Comparison of ENCODE assay signal across 8 cellular contexts in the genomic region with DNA sequence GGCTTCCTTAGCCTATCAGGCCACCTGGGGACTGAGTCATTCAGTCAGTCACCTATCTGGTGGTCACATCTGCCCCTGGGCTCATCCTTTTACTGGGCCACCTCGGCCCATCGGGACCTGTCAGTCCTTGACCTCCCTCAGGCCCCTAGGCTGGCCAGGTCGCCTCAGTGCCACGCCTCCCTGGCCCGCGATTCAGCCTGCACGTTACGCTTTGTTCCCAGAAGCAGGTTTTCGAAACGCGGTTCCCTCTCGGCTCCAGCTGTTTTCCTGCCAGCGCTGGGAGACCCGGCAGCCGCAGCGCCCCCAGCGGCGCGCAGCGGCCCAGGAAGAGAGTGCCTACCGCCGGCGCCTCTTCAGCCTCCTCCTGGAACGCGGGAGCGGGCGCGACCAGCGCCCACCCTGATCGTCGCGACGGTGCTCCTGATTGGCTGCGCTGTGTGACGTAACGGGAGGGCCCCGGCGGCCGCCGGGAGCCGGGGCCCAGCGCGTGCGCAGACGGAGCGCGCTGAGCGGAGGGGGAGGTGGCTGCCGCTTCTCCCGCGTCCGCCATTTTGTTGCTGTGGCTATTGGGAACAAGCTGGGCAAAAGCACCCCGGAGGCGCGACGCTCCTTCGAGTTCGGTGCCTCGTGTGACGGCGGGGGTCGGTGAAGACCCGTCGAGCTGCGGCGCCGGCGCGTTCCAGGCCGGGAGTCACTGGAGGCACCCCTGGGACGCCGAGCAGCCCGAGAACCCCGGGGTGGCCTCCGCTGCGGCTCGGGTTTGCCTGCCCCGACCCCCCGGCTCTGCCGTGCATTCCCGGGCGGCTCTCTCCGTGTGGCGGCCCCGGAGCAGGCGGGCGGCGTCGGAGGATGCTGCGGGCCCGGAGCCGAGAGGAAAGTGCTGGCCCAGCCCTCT. TPM values are rescaled to one million over a fixed set of nuclear protein-coding genes. Genes with fewer than 3 reads are reported as not detected.
DNase-seq lines count a peak whose midpoint lies in the region; ATAC-seq and TF ChIP-seq lines count a peak whose summit lies in the region.

A gene with protein sequence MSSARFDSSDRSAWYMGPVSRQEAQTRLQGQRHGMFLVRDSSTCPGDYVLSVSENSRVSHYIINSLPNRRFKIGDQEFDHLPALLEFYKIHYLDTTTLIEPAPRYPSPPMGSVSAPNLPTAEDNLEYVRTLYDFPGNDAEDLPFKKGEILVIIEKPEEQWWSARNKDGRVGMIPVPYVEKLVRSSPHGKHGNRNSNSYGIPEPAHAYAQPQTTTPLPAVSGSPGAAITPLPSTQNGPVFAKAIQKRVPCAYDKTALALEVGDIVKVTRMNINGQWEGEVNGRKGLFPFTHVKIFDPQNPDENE (plus strand): TSS at position 492 of the 895 bp plus-strand sequence. CDS start 528 bp downstream, outside the sequence.

- intact Hi-C loops in right cardiac atrium (cut with DNase I): loop anchor here in 1 of 4 donors (5.0 kb wide), 1 partner anchor 65 kb away; a partner anchor contains a TSS
- intact Hi-C loops in vagina (cut with DNase I): loop anchor here (5.0 to 10.0 kb wide), 2 partner anchors 60 to 412 kb away; a partner anchor contains a TSS

- DNase-seq in NCI-H1694 treated with DMSO at 0.1 percent for 48 hours (lab: John Stamatoyannopoulos, UW): peak; percentile 94
- peak; percentile 93 to 97 (median 96) for DNase-seq in T-helper 17 cell
- DNase-seq in right cardiac atrium: peak; percentile 98 to 99 (median 99)
- DNase-seq in putamen (ENCODE audit: low spot score): peak; percentile 97
- DNase-seq in vagina (ENCODE audit: extremely low spot score in 2 of 2): peak in 1 of 2 donors; percentile 98

- WGBS in right cardiac atrium: under 1% methylated on average over 92 of the region's 92 CpGs

- peak; percentile 56 to 92 (median 68) for TF ChIP-seq CTCF in vagina (IDR thresholded peaks at IDR 0.05)

- peak within 1 kb of the TSS; percentile 94 for H3K27ac Mint-ChIP-seq in T-helper 17 cell

- TF ChIP-seq POLR2A in vagina (IDR thresholded peaks at IDR 0.05): peak; percentile 94 to 97

- H3K36me3 Mint-ChIP-seq in T-helper 17 cell (ENCODE audit: low read depth): no peaks in the 10 kb centered on the region

- no peaks in the 10 kb centered on the region for H3K27me3 ChIP-seq in right cardiac atrium (ENCODE audit: control insufficient read depth, insufficient read depth)
- H3K27me3 ChIP-seq in vagina: no peaks in the 10 kb centered on the region

- peaks cover 6% of the 10 kb centered on the region for H3K4me1 ChIP-seq in right cardiac atrium (ENCODE audit: control insufficient read depth, insufficient read depth, low read length)
- peaks cover 41% of the 10 kb centered on the region for H3K4me1 ChIP-seq in vagina

- peak within 1 kb of the TSS; percentile 88 for H3K4me3 ChIP-seq in right cardiac atrium (ENCODE audit: low read length)
- H3K4me3 ChIP-seq in vagina: peak within 1 kb of the TSS; percentile 95 to 98

- H3K9me3 ChIP-seq in T-helper 17 cell (ENCODE audit: control insufficient read depth, low read length, poor library complexity, severe bottlenecking) (no peaks in the 10 kb centered on the region), right cardiac atrium (ENCODE audit: control insufficient read depth, low read length) (no peaks in the 10 kb centered on the region), vagina (no peaks in the 10 kb centered on the region)

- peak within 1 kb of the TSS; percentile 96 for H3K4me3 Mint-ChIP-seq in T-helper 17 cell

- no peaks in the 10 kb centered on the region for H3K27me3 Mint-ChIP-seq in T-helper 17 cell

- H3K4me1 Mint-ChIP-seq in T-helper 17 cell: peaks cover 30% of the 10 kb centered on the region

- H3K27ac ChIP-seq in angular gyrus (ENCODE audit: low read depth, low read length): peak within 1 kb of the TSS; percentile 96
- H3K27ac ChIP-seq in right cardiac atrium (ENCODE audit: low read length): peak within 1 kb of the TSS; percentile 93
- peak within 1 kb of the TSS; percentile 99 for H3K27ac ChIP-seq in vagina

- peak; percentile 96 for ATAC-seq in GM18498 (IDR thresholded peaks at IDR 0.05; ENCODE audit: unreplicated experiment)
- peak; percentile 84 for ATAC-seq in HG02938 (IDR thresholded peaks at IDR 0.05; ENCODE audit: unreplicated experiment)
- ATAC-seq in T-helper 17 cell: peak; percentile 98
- ATAC-seq in right cardiac atrium: peak; percentile 100

- H3K36me3 ChIP-seq in vagina: no peaks in the 10 kb centered on the region

RNA-seq across cellular contexts. Expression of the gene that starts here (rescaled TPM):
- total RNA-seq in T-helper 17 cell: 10 to 100 TPM; 40.0 to 57.0 TPM
- 10 to 100 TPM; 50.5 to 53.7 (median 52.0) TPM for total RNA-seq in right cardiac atrium
- polyA plus RNA-seq in right cardiac atrium: 20.8 TPM
- 37.6 TPM for total RNA-seq in vagina
